ENCODE assay signal across 11 cellular contexts in the genomic region with DNA sequence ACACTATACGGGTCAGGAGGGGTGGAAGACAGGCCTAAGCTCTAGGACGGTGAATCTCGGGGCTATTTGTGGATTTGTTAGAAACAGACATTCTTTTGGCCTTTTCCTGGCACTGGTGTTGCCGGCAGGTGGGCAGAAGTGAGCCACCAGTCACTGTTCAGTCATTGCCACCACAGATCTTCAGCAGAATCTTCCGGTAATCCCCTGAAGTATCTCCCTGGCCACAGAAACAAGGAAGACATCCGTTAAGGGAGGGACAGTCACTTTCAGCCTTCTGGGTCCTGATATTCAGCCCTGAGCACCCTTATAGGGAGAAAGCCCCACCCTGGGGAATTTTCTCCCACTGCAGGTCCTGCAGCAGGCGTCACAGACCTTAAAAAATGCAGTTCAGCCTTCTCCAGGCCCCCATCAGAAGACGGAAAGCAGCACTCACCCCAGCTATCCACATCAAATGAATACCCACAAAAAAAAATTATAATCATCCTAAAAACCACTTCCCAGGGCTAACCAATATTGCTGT. TPM values are rescaled to one million over a fixed set of nuclear protein-coding genes. Genes with fewer than 3 reads are reported as not detected.
DNase-seq lines count a peak whose midpoint lies in the region; ATAC-seq and TF ChIP-seq lines count a peak whose summit lies in the region.
"Had no signal": no experiment of that assay in that cellular context is flagged by ENCODE, and none has a peak within 500 bp of the region (broad histone marks: within the 10 kb centered on the region; RNA-seq: fewer than 3 reads in every experiment).

No MANE protein-coding gene starts in this region.

- no peak for ATAC-seq in stimulated activated effector memory CD8-positive, alpha-beta T cell treated with anti-CD3 and anti-CD28 coated beads, Interleukin-12 subunit alpha, Interleukin-12 subunit beta, amount 100 ng/mL, for 72 hours
- no peak for ATAC-seq in GM21526 (IDR thresholded peaks at IDR 0.05; ENCODE audit: low FRiP score, unreplicated experiment)
- ATAC-seq: activated CD4-positive, CD25-positive, alpha-beta regulatory T cell treated with anti-CD3 and anti-CD28 coated beads, Interleukin-2, amount 50 U/mL, for 24 hours had no signal

- peaks cover 9% of the 10 kb centered on the region for H3K27me3 Mint-ChIP-seq in HFFc6 (ENCODE audit: insufficient read depth)
- H3K27me3 Mint-ChIP-seq in activated naive CD8-positive, alpha-beta T cell treated with anti-CD3 and anti-CD28 coated beads for 36 hours: no peaks in the 10 kb centered on the region

- no peaks in the 10 kb centered on the region for H3K9me3 Mint-ChIP-seq in HFFc6
- H3K9me3 Mint-ChIP-seq in activated naive CD8-positive, alpha-beta T cell treated with anti-CD3 and anti-CD28 coated beads for 36 hours: no peaks in the 10 kb centered on the region
- H3K9me3 Mint-ChIP-seq in stimulated activated effector memory CD8-positive, alpha-beta T cell treated with anti-CD3 and anti-CD28 coated beads, Interleukin-12 subunit alpha, Interleukin-12 subunit beta, amount 100 ng/mL, for 72 hours: no peaks in the 10 kb centered on the region

- H3K27ac Mint-ChIP-seq in HFFc6: peak overlapping the region; percentile 93
- peak overlapping the region; percentile 27 for H3K27ac Mint-ChIP-seq in activated naive CD8-positive, alpha-beta T cell treated with anti-CD3 and anti-CD28 coated beads for 36 hours
- peak overlapping the region; percentile 79 for H3K27ac Mint-ChIP-seq in stimulated activated effector memory CD8-positive, alpha-beta T cell treated with anti-CD3 and anti-CD28 coated beads, Interleukin-12 subunit alpha, Interleukin-12 subunit beta, amount 100 ng/mL, for 72 hours

- H3K4me3 Mint-ChIP-seq in HFFc6: peak overlapping the region; percentile 64
- H3K4me3 Mint-ChIP-seq in activated naive CD8-positive, alpha-beta T cell treated with anti-CD3 and anti-CD28 coated beads for 36 hours: no peak overlapping the region
- H3K4me3 Mint-ChIP-seq in stimulated activated effector memory CD8-positive, alpha-beta T cell treated with anti-CD3 and anti-CD28 coated beads, Interleukin-12 subunit alpha, Interleukin-12 subunit beta, amount 100 ng/mL, for 72 hours: no peak overlapping the region

- H3K27ac ChIP-seq in layer of hippocampus (ENCODE audit: low read depth, low read length): peak overlapping the region; percentile 59

- peaks cover 74% of the 10 kb centered on the region for H3K4me1 Mint-ChIP-seq in HFFc6 (ENCODE audit: low read depth)
- H3K4me1 Mint-ChIP-seq in activated naive CD8-positive, alpha-beta T cell treated with anti-CD3 and anti-CD28 coated beads for 36 hours: peaks cover 20% of the 10 kb centered on the region
- H3K4me1 Mint-ChIP-seq in stimulated activated effector memory CD8-positive, alpha-beta T cell treated with anti-CD3 and anti-CD28 coated beads, Interleukin-12 subunit alpha, Interleukin-12 subunit beta, amount 100 ng/mL, for 72 hours: peaks cover 15% of the 10 kb centered on the region

- H3K36me3 Mint-ChIP-seq in HFFc6 (ENCODE audit: low read depth): peaks cover 74% of the 10 kb centered on the region
- H3K36me3 Mint-ChIP-seq in activated naive CD8-positive, alpha-beta T cell treated with anti-CD3 and anti-CD28 coated beads for 36 hours: peaks cover 52% of the 10 kb centered on the region
- H3K36me3 Mint-ChIP-seq in stimulated activated effector memory CD8-positive, alpha-beta T cell treated with anti-CD3 and anti-CD28 coated beads, Interleukin-12 subunit alpha, Interleukin-12 subunit beta, amount 100 ng/mL, for 72 hours: peaks cover 100% of the 10 kb centered on the region

- H3K27me3 ChIP-seq in layer of hippocampus (ENCODE audit: control insufficient read depth, insufficient read depth, low read length): no peaks in the 10 kb centered on the region
- H3K27me3 ChIP-seq: neutrophil had no signal

- DNase-seq in HFFc6: no peak
- no peak for DNase-seq in activated naive CD8-positive, alpha-beta T cell treated with anti-CD3 and anti-CD28 coated beads for 36 hours
- DNase-seq in stimulated activated effector memory CD8-positive, alpha-beta T cell treated with anti-CD3 and anti-CD28 coated beads, Interleukin-12 subunit alpha, Interleukin-12 subunit beta, amount 100 ng/mL, for 72 hours (ENCODE audit: low spot score in 2 of 2): no peak
- DNase-seq in NK-92 treated with Interleukin-12 subunit alpha and Interleukin-12 subunit beta, amount 100 ng/mL, for 24 hours (lab: John Stamatoyannopoulos, UW): no peak
- no peak for DNase-seq in stimulated activated CD8-positive, alpha-beta memory T cell treated with anti-CD3 and anti-CD28 coated beads, Interleukin-4, amount 100 ng/mL, for 48 hours
- DNase-seq in stimulated activated CD4-positive, alpha-beta T cell treated with anti-CD3 and anti-CD28 coated beads, Interleukin-2, amount 100 ng/mL, for 48 hours: no peak
- DNase-seq: Right ventricle myocardium superior had no signal

- no peak for TF ChIP-seq CTCF in HFFc6 (IDR thresholded peaks at IDR 0.05)

RNA-seq across cellular contexts. Expression of a gene that starts 23.2 kb away (rescaled TPM):
- total RNA-seq in HFFc6 (2021; fragmentation: NEBNext Ultra II Directional; extraction: Animal tissue kit (Norgen Biotek cat#: 25700)): 1 to 10 TPM; 2.1 to 6.6 (median 6.2) TPM
- not detected for total RNA-seq in activated naive CD8-positive, alpha-beta T cell treated with anti-CD3 and anti-CD28 coated beads for 36 hours

RNA-seq across cellular contexts. Expression of a gene that starts 49.6 kb away (rescaled TPM):
- 100 to 1,000 TPM; 253 to 361 (median 336) TPM for total RNA-seq in HFFc6 (2021; fragmentation: NEBNext Ultra II Directional; extraction: Animal tissue kit (Norgen Biotek cat#: 25700))
- total RNA-seq in activated naive CD8-positive, alpha-beta T cell treated with anti-CD3 and anti-CD28 coated beads for 36 hours: 100 to 1,000 TPM; 181 to 191 TPM

Comparison
In these comparisons a context has a peak if more than half of its experiments do, and no peak if none do; other contexts are left out.
1. H3K27ac Mint-ChIP-seq: peak in every context shown above with its lines; median percentile 93 in HFFc6; 79 in stimulated activated effector memory CD8-positive, alpha-beta T cell treated with anti-CD3 and anti-CD28 coated beads, Interleukin-12 subunit alpha, Interleukin-12 subunit beta, amount 100 ng/mL, for 72 hours; 27 in activated naive CD8-positive, alpha-beta T cell treated with anti-CD3 and anti-CD28 coated beads for 36 hours.